8 cellular contexts compared by ENCODE assay signal in genomic region chr11:72430743-72431570, GRCh38. TPM values are rescaled to one million over a fixed set of nuclear protein-coding genes. Genes with fewer than 3 reads are reported as not detected.
DNase-seq lines count a peak whose midpoint lies in the region; ATAC-seq and TF ChIP-seq lines count a peak whose summit lies in the region.

No MANE protein-coding gene starts in this region.

- no peaks in the 10 kb centered on the region for H3F3A ChIP-seq in smooth muscle cell (ENCODE audit: low read depth)

- peak; percentile 92 for TF ChIP-seq RAD21 in IMR-90 (IDR thresholded peaks at IDR 0.05; ENCODE audit: low read length)

- H3K9me3 ChIP-seq in IMR-90 (ENCODE audit: control insufficient read depth, insufficient read depth, low read length) (no peaks in the 10 kb centered on the region), smooth muscle cell (replicated peaks; ENCODE audit: low read depth) (no peaks in the 10 kb centered on the region)

- no peak overlapping the region for H2AK5ac ChIP-seq in IMR-90 (ENCODE audit: low read depth, low read length)

- H3K4ac ChIP-seq in IMR-90 (ENCODE audit: low read depth, low read length): no peak overlapping the region

- H2BK20ac ChIP-seq in IMR-90 (ENCODE audit: low read depth, low read length): no peak overlapping the region

- intact Hi-C loops in IMR-90 (cut with micrococcal nuclease): loop anchor here (1.0 to 5.0 kb wide), 5 partner anchors 79 to 340 kb away; no protein-coding TSS in a partner anchor

- BruUV-seq in IMR-90 (replicated peaks; lab: Mats Ljungman, UMichigan): no TSS peak

- H3K27ac ChIP-seq in IMR-90 (ENCODE audit: insufficient read depth, low read length) (no peak overlapping the region), smooth muscle cell (ENCODE audit: low read depth) (no peak overlapping the region)

- no peak overlapping the region for H3K9ac ChIP-seq in IMR-90 (ENCODE audit: low read depth, low read length)
- H3K9ac ChIP-seq in smooth muscle cell (ENCODE audit: low read depth): no peak overlapping the region

- H3K4me2 ChIP-seq in IMR-90 (ENCODE audit: low read depth, low read length): no peak overlapping the region
- peak overlapping the region; percentile 37 for H3K4me2 ChIP-seq in smooth muscle cell

- H3K56ac ChIP-seq in IMR-90 (ENCODE audit: extremely low read depth, insufficient read depth, low read length): no peak overlapping the region

- dilution Hi-C loops in IMR-90 (cut with HindIII; ENCODE audit: low sequenced_read_pairs, unreplicated experiment): no loop called here

- H3K14ac ChIP-seq in IMR-90 (replicated peaks; ENCODE audit: low read depth, low read length): no peak overlapping the region

- CTCF ChIA-PET in IMR-90 (lab: Yijun Ruan, JAX): interaction anchor here (0.6 to 1.9 kb wide), 24 partner anchors 8 to 629 kb away, joined by 3 to 17 read pairs (median 4); partner anchors contain the start of gene INPPL1

- H4K8ac ChIP-seq in IMR-90 (ENCODE audit: low read depth in 2 of 2, low read length in 2 of 2): no peak overlapping the region

- H3K79me1 ChIP-seq in IMR-90 (ENCODE audit: low read depth in 1 of 2, low read length in 2 of 2): peaks cover 18 to 19% of the 10 kb centered on the region in 2 experiments

- 0 out of 2 replicates have a peak overlapping the region, but pooled peaks have one; percentile 21 for H3K23ac ChIP-seq in IMR-90 (ENCODE audit: low read depth, low read length)

- H3K4me3 ChIP-seq in IMR-90 (ENCODE audit: insufficient read depth, low read depth, low read length) (no peak overlapping the region), astrocyte of the cerebellum (ENCODE audit: low read depth, low read length) (no peak overlapping the region), smooth muscle cell (no peak overlapping the region)

- H2BK15ac ChIP-seq in IMR-90 (ENCODE audit: low read depth, low read length): no peak overlapping the region

- no peak overlapping the region for H2AK9ac ChIP-seq in IMR-90 (replicated peaks; ENCODE audit: low read depth, low read length, poor library complexity)

- in situ Hi-C loops in IMR-90 (cut with MboI; ENCODE audit: low sequenced_read_pairs): loop anchor here (5.0 kb wide), 1 partner anchor 409 kb away; no protein-coding TSS in a partner anchor
- in situ Hi-C loops in astrocyte of the cerebellum (cut with HindIII; ENCODE audit: low sequenced_read_pairs): no loop called here

- H3K9me1 ChIP-seq in IMR-90 (ENCODE audit: insufficient read depth, low read length): peaks cover 4% of the 10 kb centered on the region; the same call in 1 of the 2 replicates

- no peak overlapping the region for H4K5ac ChIP-seq in IMR-90 (ENCODE audit: low read depth, low read length)

- H2BK5ac ChIP-seq in IMR-90 (ENCODE audit: low read depth, low read length, poor library complexity, severe bottlenecking): no peak overlapping the region

- H4K20me1 ChIP-seq in IMR-90 (ENCODE audit: insufficient read depth, low read length): no peaks in the 10 kb centered on the region; the same call in 1 of the 2 replicates
- H4K20me1 ChIP-seq in smooth muscle cell (ENCODE audit: low read depth): peaks cover 7% of the 10 kb centered on the region

- H3K36me3 ChIP-seq in IMR-90 (ENCODE audit: control insufficient read depth, insufficient read depth, low read length): peaks cover 16% of the 10 kb centered on the region
- H3K36me3 ChIP-seq in smooth muscle cell (ENCODE audit: low read depth): peaks cover 5% of the 10 kb centered on the region

- peaks cover 3% of the 10 kb centered on the region; the same call in 1 of the 2 replicates for H3K4me1 ChIP-seq in IMR-90 (ENCODE audit: control insufficient read depth, insufficient read depth, low read length)
- H3K4me1 ChIP-seq in smooth muscle cell (ENCODE audit: low read depth): no peaks in the 10 kb centered on the region

- TF ChIP-seq POLR2A in IMR-90 (IDR thresholded peaks at IDR 0.05; ENCODE audit: low read depth, low read length): no peak

- H2AFZ ChIP-seq in IMR-90 (replicated peaks; ENCODE audit: low read length, poor library complexity) (peak overlapping the region; percentile 10), smooth muscle cell (ENCODE audit: low read depth) (no peak overlapping the region)

- peaks cover 4% of the 10 kb centered on the region for H3K79me2 ChIP-seq in smooth muscle cell (ENCODE audit: low read depth)

- peak; percentile 79 for DNase-seq in DMS53 treated with DMSO at 0.1 percent for 48 hours (lab: John Stamatoyannopoulos, UW; ENCODE audit: unreplicated experiment)
- DNase-seq in IMR-90: peak; percentile 59
- peak; percentile 62 to 63 for DNase-seq in SHP77 (lab: John Stamatoyannopoulos, UW)
- peak; percentile 23 for DNase-seq in astrocyte of the cerebellum (ENCODE audit: low read depth)
- DNase-seq in hippocampal formation (lab: John Stamatoyannopoulos, UW): peak; percentile 39 to 46
- DNase-seq in smooth muscle cell (lab: John Stamatoyannopoulos, UW; ENCODE audit: unreplicated experiment): no peak

- H3K27me3 ChIP-seq in IMR-90 (ENCODE audit: control insufficient read depth, insufficient read depth, low read length) (no peaks in the 10 kb centered on the region), smooth muscle cell (ENCODE audit: low read depth) (no peaks in the 10 kb centered on the region)

- H2BK120ac ChIP-seq in IMR-90 (ENCODE audit: low read depth, low read length): no peak overlapping the region

- peak; percentile 61 for ATAC-seq in IMR-90 (ENCODE audit: low read depth)
- ATAC-seq in HG03095 (IDR thresholded peaks at IDR 0.05; ENCODE audit: unreplicated experiment): no peak
- no peak for ATAC-seq in GM19351 (IDR thresholded peaks at IDR 0.05; ENCODE audit: unreplicated experiment)

- 29% methylated on average over 4 of the region's 6 CpGs; no CpG with 5 or more reads in 1 of the 2 experiments for WGBS in IMR-90 (ENCODE audit: extremely low coverage in 2 of 2, insufficient read length in 1 of 2), 2 experiments
- WGBS in smooth muscle cell (ENCODE audit: low lambda C conversion rate): 45% methylated on average over 6 of the region's 6 CpGs

- H4K91ac ChIP-seq in IMR-90 (ENCODE audit: insufficient read depth, low read depth, low read length): no peak overlapping the region

- TF ChIP-seq CTCF in IMR-90 (conservative IDR thresholded peaks at IDR 0.05; ENCODE audit: low read depth, low read length): peak; percentile 89
- peak; percentile 80 for TF ChIP-seq CTCF in astrocyte of the cerebellum (IDR thresholded peaks at IDR 0.05; ENCODE audit: low read depth, low read length, missing control alignments)
- peak; percentile 68 for TF ChIP-seq CTCF in smooth muscle cell (IDR thresholded peaks at IDR 0.05; ENCODE audit: borderline replicate concordance, insufficient read depth, poor library complexity, severe bottlenecking)

- H3K18ac ChIP-seq in IMR-90 (ENCODE audit: low read depth, low read length): no peak overlapping the region

- POLR2A ChIA-PET in IMR-90 (lab: Charles Lee; ENCODE audit: unreplicated experiment): no interaction called here

TF ChIP-seq in IMR-90, 13 proteins besides CTCF, POLR2A, EP300 and RAD21:
- no peak for TF ChIP-seq MAZ (IDR thresholded peaks at IDR 0.05; ENCODE audit: borderline replicate concordance, low read depth, low read length)
- TF ChIP-seq USF2 (IDR thresholded peaks at IDR 0.05; ENCODE audit: low read depth, low read length): peak; percentile 71; the same call in 1 of the 2 replicates
- TF ChIP-seq MXI1 (IDR thresholded peaks at IDR 0.05; ENCODE audit: borderline replicate concordance, low read depth, low read length): 0 out of 2 replicates have a peak, but pooled peaks have one; percentile 9
- TF ChIP-seq FOS (IDR thresholded peaks at IDR 0.05; ENCODE audit: low read depth, low read length): no peak
- peak; percentile 77 for TF ChIP-seq SMC3 (IDR thresholded peaks at IDR 0.05; ENCODE audit: low read depth, low read length)

RNA-seq across cellular contexts. Expression of gene CLPB, which starts 3.4 kb away (rescaled TPM):
- total RNA-seq in IMR-90 (2012; rRNA removed): 41.9 and 45.0 TPM in 2 replicates
- 17.4 and 18.5 TPM in 2 replicates for polyA plus RNA-seq in IMR-90 (2012; rRNA removed)
- 6.8 and 8.4 TPM in 2 replicates for polyA plus RNA-seq in IMR-90 (2012; cell fraction: cytosol; rRNA removed)
- polyA plus RNA-seq in IMR-90 (2012; cell fraction: nucleus; rRNA removed; ENCODE audit: low replicate concordance): 11.2 TPM in 2 replicates
- 15.4 and 30.4 TPM in 2 replicates for total RNA-seq in smooth muscle cell
- 14.3 and 18.4 TPM in 2 replicates for polyA plus RNA-seq in smooth muscle cell
